ENCODE assay signal across 8 cellular contexts in the genomic region with DNA sequence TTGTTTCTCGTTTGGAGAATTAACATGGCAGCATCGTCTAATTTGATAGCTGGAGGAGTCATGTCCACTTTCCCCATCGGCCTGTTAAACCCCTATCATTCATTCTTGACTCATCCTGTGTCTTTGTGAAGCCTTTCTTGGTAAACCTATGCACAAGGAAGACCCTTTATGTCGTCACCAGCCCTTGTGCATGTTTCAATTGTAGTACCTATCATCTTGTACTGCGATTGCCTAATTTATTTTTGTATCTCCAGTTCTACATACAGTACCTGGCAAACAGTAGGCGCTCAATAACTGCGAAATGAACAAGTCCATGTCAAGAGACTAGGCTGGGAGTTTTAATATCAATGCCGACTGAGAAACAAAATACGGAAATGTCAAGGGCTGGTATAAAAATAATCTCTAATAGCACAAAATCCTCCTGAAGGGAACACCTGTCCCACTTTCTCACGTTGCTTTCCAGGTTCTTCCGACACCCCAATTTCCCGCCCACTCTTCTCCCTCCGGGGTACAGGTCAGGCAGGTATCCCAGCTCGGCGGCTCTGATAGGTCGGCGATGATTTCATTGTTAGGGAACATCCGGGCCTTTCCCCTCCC. TPM values are rescaled to one million over a fixed set of nuclear protein-coding genes. Genes with fewer than 3 reads are reported as not detected.
DNase-seq lines count a peak whose midpoint lies in the region; ATAC-seq, FAIRE-seq and TF ChIP-seq lines count a peak whose summit lies in the region.

No MANE protein-coding gene starts in this region.

- H3K79me2 ChIP-seq in GM12878 (ENCODE audit: control insufficient read depth, insufficient read depth, low read length), result peaks cover 37% of the 10 kb centered on the region

- H3K27me3 ChIP-seq in heart right ventricle, result peaks cover 0 to 9% (median 0%) of the 10 kb centered on the region in 7 donors
- no peaks in the 10 kb centered on the region for H3K27me3 ChIP-seq in GM12878 (replicated peaks in 1 of 2; ENCODE audit: control insufficient read depth in 2 of 2, insufficient read depth in 2 of 2, low read length in 1 of 2)
- no peaks in the 10 kb centered on the region for H3K27me3 ChIP-seq in mesenchymal stem cell (ENCODE audit: control insufficient read depth in 1 of 2, insufficient read depth in 1 of 2, low read length in 2 of 2)
- no peaks in the 10 kb centered on the region for H3K27me3 ChIP-seq in aorta (ENCODE audit: control insufficient read depth in 1 of 2, insufficient read depth in 2 of 2, low read length in 1 of 2)

- H3K36me3 ChIP-seq in heart right ventricle (no peaks in the 10 kb centered on the region), GM12878 (ENCODE audit: control insufficient read depth in 2 of 2, insufficient read depth in 2 of 2, low read length in 1 of 2) (no peaks in the 10 kb centered on the region), mesenchymal stem cell (ENCODE audit: control insufficient read depth in 1 of 2, insufficient read depth in 2 of 2, low read depth in 1 of 2, low read length in 2 of 2) (no peaks in the 10 kb centered on the region), aorta (ENCODE audit: control insufficient read depth in 1 of 2, insufficient read depth in 2 of 2, low read length in 1 of 2) (no peaks in the 10 kb centered on the region)

- no peak overlapping the region for H3K18ac ChIP-seq in mesenchymal stem cell (ENCODE audit: low read depth in 1 of 2, low read length in 2 of 2)

- RAD21 ChIA-PET in GM12878 (lab: Charles Lee; ENCODE audit: unreplicated experiment), result interaction anchor here (0.5 to 1.2 kb wide), 3 partner anchors 24 to 60 kb away, joined by 3 to 4 read pairs (median 3); no protein-coding TSS in a partner anchor

- H3K79me1 ChIP-seq in mesenchymal stem cell (replicated peaks; ENCODE audit: low read length, poor library complexity, severe bottlenecking), result peaks cover 2% of the 10 kb centered on the region

- H3K9me3 ChIP-seq in heart right ventricle (peaks cover 0 to 10% (median 0%) of the 10 kb centered on the region in 11 donors), GM12878 (replicated peaks; ENCODE audit: control insufficient read depth, insufficient read depth, low read length) (no peaks in the 10 kb centered on the region), mesenchymal stem cell (ENCODE audit: control insufficient read depth, low read length) (peaks cover 4% of the 10 kb centered on the region), aorta (ENCODE audit: control insufficient read depth, low read length) (no peaks in the 10 kb centered on the region)

- H2BK5ac ChIP-seq in mesenchymal stem cell (ENCODE audit: low read depth, low read length, poor library complexity, severe bottlenecking), result no peak overlapping the region

- intact Hi-C loops in heart right ventricle (cut with DNase I), result loop anchor here in 9 of 10 donors (5.0 to 10.0 kb wide), 7 partner anchors 40 to 197 kb away; a partner anchor contains a TSS
- intact Hi-C loops in Right ventricle myocardium superior (cut with DNase I), result no loop called here
- intact Hi-C loops in GM12878 (cut with micrococcal nuclease; ENCODE audit: unreplicated experiment), result no loop called here
- intact Hi-C loops in aorta (cut with DNase I), result loop anchor here (5.0 kb wide), 1 partner anchor 80 kb away; no protein-coding TSS in a partner anchor

- 30% methylated on average over 18 of the region's 18 CpGs for WGBS in heart right ventricle, 2 donors
- 22% methylated on average over 17 of the region's 18 CpGs for WGBS in GM12878 (ENCODE audit: insufficient coverage, insufficient replicate concordance, low lambda C conversion rate, missing lambda C conversion rate)
- 44% methylated on average over 18 of the region's 18 CpGs for WGBS in mesenchymal stem cell
- WGBS in aorta, 2 donors, result 30 to 31% methylated on average over 18 of the region's 18 CpGs

- TSS peak; percentile 93 for BruUV-seq in GM12878 (replicated peaks; lab: Mats Ljungman, UMichigan)

- TF ChIP-seq POLR2A in GM12878 (IDR thresholded peaks at IDR 0.05; ENCODE audit: low read depth, low read length), result no peak

- H3K4me1 ChIP-seq in heart right ventricle (peaks cover 0 to 34% (median 27%) of the 10 kb centered on the region in 9 donors), GM12878 (ENCODE audit: control insufficient read depth, insufficient read depth, low read length) (no peaks in the 10 kb centered on the region), mesenchymal stem cell (ENCODE audit: control insufficient read depth, insufficient read depth, low read depth, low read length) (peaks cover 3% of the 10 kb centered on the region), aorta (ENCODE audit: control insufficient read depth in 1 of 2, insufficient read depth in 2 of 2, low read length in 2 of 2) (peaks cover 0 to 1% of the 10 kb centered on the region in 2 donors)

- POLR2A ChIA-PET in GM12878 (lab: Charles Lee), result interaction anchor here (0.7 to 1.8 kb wide), 6 partner anchors 9 to 62 kb away, joined by 3 to 8 read pairs (median 3); no protein-coding TSS in a partner anchor

- CTCF ChIA-PET in GM12878 (lab: Yijun Ruan, JAX), result no interaction called here

- SMC1A ChIA-PET in GM12878 (lab: Charles Lee; ENCODE audit: uncharacterized antibody, unreplicated experiment), result interaction anchor here (1.0 to 2.4 kb wide), 5 partner anchors 18 to 79 kb away, joined by 3 to 10 read pairs (median 4); no protein-coding TSS in a partner anchor

- no peak for ATAC-seq in heart right ventricle
- ATAC-seq in Right ventricle myocardium superior (ENCODE audit: poor library complexity), result no peak
- ATAC-seq in GM12878, result no peak
- no peak for ATAC-seq in aorta (ENCODE audit: low FRiP score)
- ATAC-seq in GM18873 (IDR thresholded peaks at IDR 0.05; ENCODE audit: low FRiP score, unreplicated experiment), result no peak
- no peak for ATAC-seq in HG03442 (IDR thresholded peaks at IDR 0.05; ENCODE audit: unreplicated experiment)

- H2BK12ac ChIP-seq in mesenchymal stem cell (ENCODE audit: low read length in 2 of 2), result no peak overlapping the region

- FAIRE-seq in GM12878 (lab: Jason Lieb, UNC), result no peak

- peak overlapping the region; percentile 61 for H4K8ac ChIP-seq in mesenchymal stem cell (ENCODE audit: low read length)

- DNase-seq in heart right ventricle (no peak), Right ventricle myocardium superior (no peak), GM12878 (ENCODE audit: low read depth, low spot score) (no peak), mesenchymal stem cell (no peak), aorta (no peak)
- no peak for DNase-seq in stimulated activated CD4-positive, alpha-beta T cell treated with anti-CD3 and anti-CD28 coated beads, Interleukin-1b, Interleukin-23, amount 100 ng/mL, for 48 hours

- no peak overlapping the region for H3K14ac ChIP-seq in mesenchymal stem cell (ENCODE audit: low read length in 2 of 2)

- in situ Hi-C loops in GM12878 (cut with MboI), result no loop called here

- no peak for TF ChIP-seq RAD21 in GM12878 (IDR thresholded peaks at IDR 0.05; ENCODE audit: insufficient read depth, low read depth, low read length)

- no peaks in the 10 kb centered on the region for H4K20me1 ChIP-seq in GM12878 (ENCODE audit: control insufficient read depth, insufficient read depth)

- H2AFZ ChIP-seq in GM12878 (ENCODE audit: control insufficient read depth, low read depth, low read length) (peak overlapping the region; percentile 97), mesenchymal stem cell (ENCODE audit: low read depth, low read length) (peak overlapping the region; percentile 24)

- H2BK120ac ChIP-seq in mesenchymal stem cell (ENCODE audit: low read depth, low read length), result no peak overlapping the region

- H3K23ac ChIP-seq in mesenchymal stem cell (ENCODE audit: low read length in 2 of 2), result no peak overlapping the region

- no peak for TF ChIP-seq EP300 in GM12878 (IDR thresholded peaks at IDR 0.05; ENCODE audit: borderline replicate concordance in 1 of 2, control insufficient read depth in 1 of 2, low read depth in 2 of 2, low read length in 2 of 2)

- no peak overlapping the region for H3K4ac ChIP-seq in mesenchymal stem cell (ENCODE audit: low read depth in 1 of 2, low read length in 2 of 2)

- peak overlapping the region; percentile 70 for H3K9ac ChIP-seq in GM12878 (ENCODE audit: control insufficient read depth, insufficient read depth, low read length)
- peak overlapping the region; percentile 97 for H3K9ac ChIP-seq in mesenchymal stem cell (ENCODE audit: low read length)

- peak overlapping the region; percentile 65 for H3K4me2 ChIP-seq in GM12878 (ENCODE audit: control insufficient read depth, insufficient read depth)
- peak overlapping the region; percentile 66 for H3K4me2 ChIP-seq in mesenchymal stem cell (ENCODE audit: low read length, poor library complexity, severe bottlenecking)

- H3K27ac ChIP-seq in heart right ventricle (peak overlapping the region; percentile 87 to 99 (median 96)), GM12878 (ENCODE audit: control insufficient read depth, insufficient read depth) (peak overlapping the region; percentile 92), mesenchymal stem cell (ENCODE audit: low read length, poor library complexity, severe bottlenecking) (peak overlapping the region; percentile 8), aorta (ENCODE audit: low read depth in 1 of 2, low read length in 2 of 2) (peak overlapping the region; percentile 77 to 96)

- H3K4me3 ChIP-seq in heart right ventricle (peak overlapping the region; percentile 22 to 72 (median 57)), GM12878 (peak overlapping the region; percentile 59), mesenchymal stem cell (ENCODE audit: insufficient read depth in 1 of 2, low read depth in 1 of 2, low read length in 2 of 2) (peak overlapping the region; percentile 23 to 89), aorta (ENCODE audit: low read length in 2 of 2) (peak overlapping the region in 1 of 2 donors; percentile 66)

- H4K91ac ChIP-seq in mesenchymal stem cell (ENCODE audit: low read length), result no peak overlapping the region

- H2AK5ac ChIP-seq in mesenchymal stem cell (ENCODE audit: low read length, severe bottlenecking), result no peak overlapping the region

- no peak overlapping the region for H2BK15ac ChIP-seq in mesenchymal stem cell (ENCODE audit: low read depth, poor library complexity, severe bottlenecking)

- no peak for TF ChIP-seq CTCF in heart right ventricle (IDR thresholded peaks at IDR 0.05)
- no peak for TF ChIP-seq CTCF in GM12878 (IDR thresholded peaks at IDR 0.05 in 2 of 3, conservative IDR thresholded peaks at IDR 0.05 in 1 of 3; ENCODE audit: control insufficient read depth in 2 of 3, extremely low read depth in 1 of 3, insufficient read depth in 1 of 3, low read depth in 3 of 3, low read length in 3 of 3)

RNA-seq across cellular contexts. Expression of a gene that starts 1.3 kb away (rescaled TPM):
- 10 to 100 TPM; 40.7 to 69.5 (median 55.7) TPM for total RNA-seq in heart right ventricle
- 10 to 100 TPM; 20.7 to 24.6 TPM for polyA plus RNA-seq in heart right ventricle
- total RNA-seq in Right ventricle myocardium superior, result 54.8 TPM
- 131 and 134 TPM in 2 replicates for total RNA-seq in GM12878 (2013; cell fraction: nucleolus; rRNA removed)
- total RNA-seq in GM12878 (2014; rRNA removed), result 16.3 and 21.9 TPM in 2 replicates
- total RNA-seq in GM12878 (2014; rRNA removed; fragmentation: Illumina TruSeq; extraction: Trizol), result 39.8 and 40.2 TPM in 2 replicates
- total RNA-seq in GM12878 (2021), result 31.1 and 33.2 TPM in 2 replicates
- 18.4 TPM for polyA plus RNA-seq in GM12878 (2011; ENCODE audit: low read depth)
- 53.4 and 82.6 TPM in 2 replicates for polyA plus RNA-seq in GM12878 (2011; rRNA removed)
- polyA plus RNA-seq in GM12878 (2011; cell fraction: cytosol; rRNA removed), result 15.7 and 18.1 TPM in 2 replicates
- 13.9 and 16.1 TPM in 2 replicates for polyA plus RNA-seq in GM12878 (2011; cell fraction: nucleus; rRNA removed)
- 21.0 and 23.6 TPM in 2 replicates for polyA plus RNA-seq in GM12878 (2012)
- 36.3 and 50.2 TPM in 2 replicates for polyA plus RNA-seq in GM12878 (2014; fragmentation: Illumina TruSeq; extraction: Trizol)
- 10 to 100 TPM; 12.5 to 22.3 TPM for polyA plus RNA-seq in GM12878 (2014; fragmentation: Nextera tagmentation; extraction: Ambion mirVana)
- 22.6 and 27.5 TPM in 2 replicates for polyA plus RNA-seq in GM12878 (2014; rRNA removed)
- 10 to 100 TPM; 37.0 to 42.1 TPM for polyA plus RNA-seq in GM12878 (2016; fragmentation: Nextera tagmentation; extraction: Ambion mirVana)
- 60.8 and 94.6 TPM in 2 replicates for polyA minus RNA-seq in GM12878 (2011; rRNA and poly(A)+ RNA removed)
- polyA minus RNA-seq in GM12878 (2011; cell fraction: cytosol; rRNA and poly(A)+ RNA removed), result 27.3 and 31.1 TPM in 2 replicates
- 20.7 and 28.8 TPM in 2 replicates for polyA minus RNA-seq in GM12878 (2011; cell fraction: nucleus; rRNA and poly(A)+ RNA removed)
- polyA plus RNA-seq in mesenchymal stem cell (2013, experiment 1 of 2), result 29.1 TPM
- polyA plus RNA-seq in mesenchymal stem cell (2013, experiment 2 of 2), result 30.1 TPM
- total RNA-seq in aorta, result 10 to 100 TPM; 57.9 to 75.6 TPM
- polyA plus RNA-seq in aorta, result 10 to 100 TPM; 42.1 to 42.7 TPM

Comparison
In these comparisons a context has a peak if more than half of its experiments do, and no peak if none do; other contexts are left out.
1. intact Hi-C loops: an anchor here in heart right ventricle (5.0 to 10.0 kb wide) and aorta (5.0 kb wide); none called in Right ventricle myocardium superior and GM12878.
2. H3K27ac ChIP-seq: peak in every context shown above with its lines; median percentile 96 in heart right ventricle; 92 in GM12878; 86 in aorta; 8 in mesenchymal stem cell.